Comparison of ENCODE assay signal across 9 cellular contexts in genomic region chr20:19975901-19976300, GRCh38. TPM values are rescaled to one million over a fixed set of nuclear protein-coding genes. Genes with fewer than 3 reads are reported as not detected.
DNase-seq lines count a peak whose midpoint lies in the region; ATAC-seq, FAIRE-seq and TF ChIP-seq lines count a peak whose summit lies in the region.
"Had no signal": no experiment of that assay in that cellular context is flagged by ENCODE, and none has a peak within 500 bp of the region (broad histone marks: within the 10 kb centered on the region; RNA-seq: fewer than 3 reads in every experiment).

No MANE protein-coding gene starts in this region.

- H3K9me3 ChIP-seq in keratinocyte (ENCODE audit: control insufficient read depth, low read depth, low read length) (no peaks in the 10 kb centered on the region), OCI-LY7 (ENCODE audit: low read length) (no peaks in the 10 kb centered on the region)

- no TSS peak for BruUV-seq in OCI-LY7 (replicated peaks; lab: Mats Ljungman, UMichigan)

- intact Hi-C loops in OCI-LY7 (cut with micrococcal nuclease; ENCODE audit: unreplicated experiment) = no loop called here

- in situ Hi-C loops in astrocyte of the cerebellum (cut with HindIII; ENCODE audit: low sequenced_read_pairs) = loop anchor here (10.0 kb wide), 1 partner anchor 191 kb away; no protein-coding TSS in a partner anchor

- dilution Hi-C loops in keratinocyte (cut with MboI; ENCODE audit: extremely low pct_ligation_motif_present, low sequenced_read_pairs) = no loop called here

- H4K20me1 ChIP-seq in keratinocyte (ENCODE audit: control insufficient read depth, extremely low read depth, insufficient read depth, low read length) (no peaks in the 10 kb centered on the region), OCI-LY7 (ENCODE audit: insufficient read depth, low read length) (no peaks in the 10 kb centered on the region)

- TF ChIP-seq CTCF in astrocyte of the cerebellum (IDR thresholded peaks at IDR 0.05; ENCODE audit: low read depth, low read length, missing control alignments) (no peak), keratinocyte (optimal IDR thresholded peaks at IDR 0.05 in 1 of 3, IDR thresholded peaks at IDR 0.05 in 1 of 3, conservative IDR thresholded peaks at IDR 0.05 in 1 of 3; ENCODE audit: extremely low read depth in 1 of 3, insufficient read depth in 2 of 3, low read length in 3 of 3) (no peak), OCI-LY7 (conservative IDR thresholded peaks at IDR 0.05; ENCODE audit: low read length) (no peak)

- H3K4me3 ChIP-seq in astrocyte of the cerebellum (ENCODE audit: low read depth, low read length) (peak overlapping the region; percentile 93), keratinocyte (ENCODE audit: control insufficient read depth in 2 of 3, extremely low read depth in 1 of 3, insufficient read depth in 2 of 3, low read depth in 1 of 3, low read length in 3 of 3) (peak overlapping the region; percentile 82 to 94 (median 89)), OCI-LY7 (ENCODE audit: low read depth, low read length, poor library complexity, severe bottlenecking) (no peak overlapping the region)

- no peak overlapping the region for H2AFZ ChIP-seq in keratinocyte (ENCODE audit: control insufficient read depth, low read length)
- H2AFZ ChIP-seq in OCI-LY7 (ENCODE audit: low read length) = no peak overlapping the region

- peak overlapping the region; percentile 95 for H3K9ac ChIP-seq in keratinocyte (ENCODE audit: control insufficient read depth, extremely low read depth, insufficient read depth, low read length)

- H3K27ac ChIP-seq in keratinocyte (ENCODE audit: control insufficient read depth, insufficient read depth, low read length) (peak overlapping the region; percentile 96), substantia nigra (ENCODE audit: low read depth, low read length, poor library complexity, severe bottlenecking) (peak overlapping the region; percentile 95), OCI-LY7 (ENCODE audit: low read depth, low read length, poor library complexity, severe bottlenecking) (no peak overlapping the region)

- H3K9me2 ChIP-seq in OCI-LY7 (ENCODE audit: insufficient read depth, low read length) = no peaks in the 10 kb centered on the region

- CTCF ChIA-PET in OCI-LY7 (lab: Charles Lee; ENCODE audit: unreplicated experiment) = no interaction called here

- FAIRE-seq in keratinocyte (lab: Jason Lieb, UNC) = no peak
- FAIRE-seq: colon had no signal

- H3K4me2 ChIP-seq in keratinocyte (ENCODE audit: control insufficient read depth, extremely low read depth, insufficient read depth, low read depth, low read length) (peak overlapping the region; percentile 93), OCI-LY7 (ENCODE audit: low read length) (no peak overlapping the region)

- DNase-seq in HCEC 1CT = peak; percentile 57
- no peak for DNase-seq in astrocyte of the cerebellum (ENCODE audit: low read depth)
- no peak for DNase-seq in keratinocyte (ENCODE audit: low read depth, low spot score)
- DNase-seq in substantia nigra (lab: John Stamatoyannopoulos, UW) = peak in 15 of 49 donors; percentile 8 to 58 (median 41)
- DNase-seq in OCI-LY7 (ENCODE audit: low spot score) = no peak
- DNase-seq in NCI-H2107 treated with DMSO at 0.1 percent for 48 hours (lab: John Stamatoyannopoulos, UW; ENCODE audit: unreplicated experiment) = no peak
- no peak for DNase-seq in NCI-H774 (lab: John Stamatoyannopoulos, UW)

- H3K79me2 ChIP-seq in keratinocyte (ENCODE audit: control insufficient read depth, insufficient read depth, low read length) (peaks cover 56% of the 10 kb centered on the region), OCI-LY7 (ENCODE audit: insufficient read depth, low read depth, low read length) (no peaks in the 10 kb centered on the region)

- POLR2A ChIA-PET in OCI-LY7 (lab: Charles Lee) = interaction anchor here (1.2 kb wide), 1 partner anchor 15 kb away, joined by 3 read pairs; no protein-coding TSS in a partner anchor

- no peaks in the 10 kb centered on the region for H3K27me3 ChIP-seq in keratinocyte (ENCODE audit: control insufficient read depth, extremely low read depth, insufficient read depth, low read length)

- no peaks in the 10 kb centered on the region for H3K9me1 ChIP-seq in keratinocyte (ENCODE audit: control insufficient read depth, extremely low read depth, insufficient read depth, low read length)

- H3K36me3 ChIP-seq in keratinocyte (ENCODE audit: control insufficient read depth in 2 of 2, extremely low read depth in 1 of 2, insufficient read depth in 2 of 2, low read length in 2 of 2) (peaks cover 0 to 18% of the 10 kb centered on the region in 2 experiments), OCI-LY7 (ENCODE audit: insufficient read depth, low read length) (no peaks in the 10 kb centered on the region)

- no peak for ATAC-seq in GM19397 (IDR thresholded peaks at IDR 0.05; ENCODE audit: unreplicated experiment)

- H3K4me1 ChIP-seq in keratinocyte (ENCODE audit: control insufficient read depth, extremely low read depth, insufficient read depth, low read length) = peaks cover 49% of the 10 kb centered on the region
- no peaks in the 10 kb centered on the region for H3K4me1 ChIP-seq in OCI-LY7 (ENCODE audit: insufficient read depth, low read length, poor library complexity, severe bottlenecking)

RNA-seq across cellular contexts. Expression of gene NAA20, which starts 41.3 kb away (rescaled TPM):
- polyA plus RNA-seq in keratinocyte = 114 to 204 TPM (median 126 TPM) in 3 replicates
- 56.6 TPM for polyA plus RNA-seq in keratinocyte (2011; ENCODE audit: low read depth)
- polyA plus RNA-seq in keratinocyte (2011; cell fraction: cytosol; rRNA removed) = 99.3 and 174 TPM in 2 replicates
- polyA plus RNA-seq in keratinocyte (2011; cell fraction: nucleus; rRNA removed) = 69.8 and 104 TPM in 2 replicates
- 114 and 120 TPM in 2 replicates for polyA plus RNA-seq in keratinocyte (2012; ENCODE audit: low replicate concordance)
- 17.5 to 64.3 TPM (median 32.5 TPM) in 3 replicates for polyA minus RNA-seq in keratinocyte
- polyA minus RNA-seq in keratinocyte (2011; cell fraction: cytosol; rRNA and poly(A)+ RNA removed) = 47.4 TPM
- 24.8 and 28.8 TPM in 2 replicates for polyA minus RNA-seq in keratinocyte (2011; cell fraction: nucleus; rRNA and poly(A)+ RNA removed)
- 37.5 and 44.6 TPM in 2 replicates for total RNA-seq in OCI-LY7 (2014; rRNA removed; shearing (Covaris generic))
- total RNA-seq in OCI-LY7 (2022) = 59.9 and 62.4 TPM in 2 replicates
